8 cellular contexts compared by ENCODE assay signal in the genomic region with DNA sequence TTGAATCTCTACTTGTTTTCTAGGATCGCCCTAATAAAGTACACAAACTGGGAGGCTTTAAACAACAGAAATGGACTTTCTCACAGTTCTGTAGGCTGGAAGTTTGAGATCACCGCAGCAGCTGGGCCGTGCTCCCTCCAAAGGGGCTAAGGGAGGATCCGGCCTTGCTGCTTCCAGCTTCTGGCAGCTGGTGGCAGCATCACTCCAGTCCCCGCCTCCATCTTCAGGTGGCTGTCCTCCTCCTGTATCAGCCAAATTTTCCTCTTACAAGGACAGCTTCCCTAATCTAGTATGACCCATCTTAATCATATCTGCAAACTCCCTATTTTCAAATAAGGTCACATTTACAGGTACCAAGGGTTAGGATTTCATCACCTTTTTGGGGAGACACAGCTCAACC.
DNase-seq lines count a peak whose midpoint lies in the region; ATAC-seq and TF ChIP-seq lines count a peak whose summit lies in the region.
"Not testable (repeated sequence)": the region's sequence is repeated elsewhere in the genome, so short reads cannot be mapped to it uniquely, and the experiment has no call there.

No MANE protein-coding gene starts in this region.

- peak; percentile 41 for ATAC-seq in GM21529 (IDR thresholded peaks at IDR 0.05; ENCODE audit: unreplicated experiment)

- DNase-seq in COLO668 (lab: John Stamatoyannopoulos, UW; ENCODE audit: unreplicated experiment) (peak; percentile 66), LoVo (ENCODE audit: low spot score) (peak; percentile 51), RKO (ENCODE audit: low spot score) (peak; percentile 56), fibroblast of mammary gland (ENCODE audit: low read depth) (peak; percentile 43), mucosa of gallbladder (ENCODE audit: low spot score) (peak; percentile 40)
- DNase-seq in activated effector memory CD4-positive, alpha-beta T cell treated with Interleukin-2 at 50 U/mL for 16 hours: peak; percentile 25
- DNase-seq in stimulated activated CD8-positive, alpha-beta memory T cell treated with anti-CD3 and anti-CD28 coated beads, Interleukin-4, amount 100 ng/mL, for 24 hours (ENCODE audit: low read depth): peak; percentile 10

- not testable (repeated sequence) for H3K4me3 ChIP-seq in fibroblast of mammary gland (ENCODE audit: control insufficient read depth, low read depth, low read length)

- peak; percentile 39 for TF ChIP-seq CTCF in fibroblast of mammary gland (conservative IDR thresholded peaks at IDR 0.05; ENCODE audit: control insufficient read depth, insufficient read depth, low read depth, low read length)

Comparison
In these comparisons a context has a peak if more than half of its experiments do, and no peak if none do; other contexts are left out.
1. DNase-seq: peak in every context shown above with its lines; median percentile 66 in COLO668; 56 in RKO; 51 in LoVo; 43 in fibroblast of mammary gland; 40 in mucosa of gallbladder; 25 in activated effector memory CD4-positive, alpha-beta T cell treated with Interleukin-2 at 50 U/mL for 16 hours; 10 in stimulated activated CD8-positive, alpha-beta memory T cell treated with anti-CD3 and anti-CD28 coated beads, Interleukin-4, amount 100 ng/mL, for 24 hours.